Comparison of ENCODE assay signal across 19 cellular contexts in the genomic region with DNA sequence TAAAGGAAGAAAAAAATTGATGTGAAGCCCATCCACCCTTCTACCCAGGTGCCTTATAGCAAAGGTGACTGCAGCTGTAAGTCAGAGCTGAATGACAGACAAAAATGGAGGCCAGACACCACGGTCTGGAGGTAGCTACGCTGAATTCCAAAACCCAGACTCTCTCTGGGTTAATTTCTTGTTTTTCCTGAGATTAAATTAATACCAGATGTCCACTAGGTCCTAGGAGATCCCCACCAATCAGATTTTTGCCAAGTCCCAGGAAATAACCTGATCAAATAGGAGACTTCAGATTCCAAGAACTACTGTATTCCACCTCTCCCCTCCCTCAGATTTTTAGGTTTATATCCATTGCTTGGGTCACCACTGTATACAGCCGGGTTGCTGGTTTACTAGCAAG. TPM values are rescaled to one million over a fixed set of nuclear protein-coding genes. Genes with fewer than 3 reads are reported as not detected.
DNase-seq lines count a peak whose midpoint lies in the region; ATAC-seq and TF ChIP-seq lines count a peak whose summit lies in the region.
"Had no signal": no experiment of that assay in that cellular context is flagged by ENCODE, and none has a peak within 500 bp of the region (broad histone marks: within the 10 kb centered on the region; RNA-seq: fewer than 3 reads in every experiment).

No MANE protein-coding gene starts in this region.

- H3K36me3 ChIP-seq in mesendoderm (ENCODE audit: control insufficient read depth, insufficient read depth, low read length): peaks cover 6% of the 10 kb centered on the region

- no peak overlapping the region for H3K56ac ChIP-seq in mesendoderm (ENCODE audit: low read length)

- intact Hi-C loops in dendritic cell treated with granulocyte-macrophage colony-stimulating factor and Interleukin-4, amounts not matched to agents 40 ng/mL and 50 ng/mL, for 4 days (cut with micrococcal nuclease): no loop called here

- DNase-seq in AG08395 (ENCODE audit: low spot score): peak; percentile 53
- peak; percentile 64 for DNase-seq in GM03348 (ENCODE audit: low spot score)
- no peak for DNase-seq in mesothelial cell of epicardium (ENCODE audit: low spot score in 2 of 2, unreplicated experiment in 2 of 2)
- no peak for DNase-seq in activated naive CD4-positive, alpha-beta T cell treated with anti-CD3 and anti-CD28 coated beads, Interleukin-2, amount 50 U/mL, for 72 hours (ENCODE audit: low spot score in 2 of 2)
- DNase-seq in mesendoderm: no peak
- no peak for DNase-seq in AG08396 (ENCODE audit: low spot score)
- DNase-seq in HCEC 1CT: no peak
- DNase-seq: AML-193; CD4-positive, alpha-beta memory T cell; DND-41; GF-D8; GM23248; Karpas-422; NCI-H187 treated with DMSO at 0.1 percent for 48 hours; NCI-H510A; RPMI8226 had no signal

- no peaks in the 10 kb centered on the region for H3K9me3 Mint-ChIP-seq in dendritic cell treated with granulocyte-macrophage colony-stimulating factor and Interleukin-4, amounts not matched to agents 40 ng/mL and 50 ng/mL, for 4 days
- H3K9me3 Mint-ChIP-seq in mesothelial cell of epicardium: no peaks in the 10 kb centered on the region
- H3K9me3 Mint-ChIP-seq in activated naive CD4-positive, alpha-beta T cell treated with anti-CD3 and anti-CD28 coated beads, Interleukin-2, amount 50 U/mL, for 72 hours: no peaks in the 10 kb centered on the region
- H3K9me3 Mint-ChIP-seq: CD4-positive, alpha-beta memory T cell had no signal

- no peak overlapping the region for H2BK15ac ChIP-seq in mesendoderm (replicated peaks; ENCODE audit: low read depth)

- H3K4me1 ChIP-seq in mesendoderm (ENCODE audit: control insufficient read depth, low read depth, low read length): no peaks in the 10 kb centered on the region

- no peak overlapping the region for H3K23ac ChIP-seq in mesendoderm (ENCODE audit: low read length)

- no peaks in the 10 kb centered on the region for H3K79me1 ChIP-seq in mesendoderm (ENCODE audit: low read length)

- H3K4me3 ChIP-seq in mesendoderm (ENCODE audit: low read length): no peak overlapping the region
- H3K4me3 ChIP-seq: GM23248 had no signal

- peaks cover 85% of the 10 kb centered on the region for H3K36me3 Mint-ChIP-seq in dendritic cell treated with granulocyte-macrophage colony-stimulating factor and Interleukin-4, amounts not matched to agents 40 ng/mL and 50 ng/mL, for 4 days (ENCODE audit: low read depth)
- H3K36me3 Mint-ChIP-seq in mesothelial cell of epicardium: peaks cover 41% of the 10 kb centered on the region
- peaks cover 0 to 5% of the 10 kb centered on the region in 2 donors for H3K36me3 Mint-ChIP-seq in activated naive CD4-positive, alpha-beta T cell treated with anti-CD3 and anti-CD28 coated beads, Interleukin-2, amount 50 U/mL, for 72 hours

- H2BK120ac ChIP-seq in mesendoderm (ENCODE audit: low read depth, low read length): no peak overlapping the region

- no peak for ATAC-seq in activated naive CD4-positive, alpha-beta T cell treated with anti-CD3 and anti-CD28 coated beads, Interleukin-2, amount 50 U/mL, for 72 hours

- no peaks in the 10 kb centered on the region for H3K79me2 ChIP-seq in mesendoderm (ENCODE audit: control insufficient read depth, insufficient read depth, low read length)

- H4K5ac ChIP-seq in mesendoderm (ENCODE audit: low read length): no peak overlapping the region

- H2BK5ac ChIP-seq in mesendoderm (ENCODE audit: low read length): no peak overlapping the region

- H3K9ac ChIP-seq in mesendoderm (ENCODE audit: low read length): no peak overlapping the region
- H3K9ac ChIP-seq: GM23248 had no signal

- no peak for TF ChIP-seq CTCF in mesothelial cell of epicardium (IDR thresholded peaks at IDR 0.05; ENCODE audit: unreplicated experiment)

- no peak overlapping the region for H3K4ac ChIP-seq in mesendoderm (ENCODE audit: low read depth, low read length)

- H3K27ac Mint-ChIP-seq in dendritic cell treated with granulocyte-macrophage colony-stimulating factor and Interleukin-4, amounts not matched to agents 40 ng/mL and 50 ng/mL, for 4 days: peak overlapping the region; percentile 44
- peak overlapping the region; percentile 51 for H3K27ac Mint-ChIP-seq in mesothelial cell of epicardium
- no peak overlapping the region for H3K27ac Mint-ChIP-seq in activated naive CD4-positive, alpha-beta T cell treated with anti-CD3 and anti-CD28 coated beads, Interleukin-2, amount 50 U/mL, for 72 hours

- no peak overlapping the region for H2AK5ac ChIP-seq in mesendoderm (ENCODE audit: low read length)

- no peak overlapping the region for H3K4me2 ChIP-seq in mesendoderm (ENCODE audit: low read length)

- peaks cover 11% of the 10 kb centered on the region for H3K4me1 Mint-ChIP-seq in dendritic cell treated with granulocyte-macrophage colony-stimulating factor and Interleukin-4, amounts not matched to agents 40 ng/mL and 50 ng/mL, for 4 days (ENCODE audit: low read depth)
- H3K4me1 Mint-ChIP-seq in mesothelial cell of epicardium: no peaks in the 10 kb centered on the region

- no peaks in the 10 kb centered on the region for H3K27me3 Mint-ChIP-seq in dendritic cell treated with granulocyte-macrophage colony-stimulating factor and Interleukin-4, amounts not matched to agents 40 ng/mL and 50 ng/mL, for 4 days
- H3K27me3 Mint-ChIP-seq in mesothelial cell of epicardium (ENCODE audit: low read depth): no peaks in the 10 kb centered on the region
- H3K27me3 Mint-ChIP-seq: CD4-positive, alpha-beta memory T cell had no signal

- H3K27ac ChIP-seq in mesendoderm (ENCODE audit: low read depth, low read length): no peak overlapping the region
- H3K27ac ChIP-seq: GM23248 had no signal

- no CpG with 5 or more reads among the region's 3 CpGs for WGBS in mesendoderm (ENCODE audit: extremely low coverage, insufficient coverage, low lambda C conversion rate)

- no peak overlapping the region for H3K4me3 Mint-ChIP-seq in dendritic cell treated with granulocyte-macrophage colony-stimulating factor and Interleukin-4, amounts not matched to agents 40 ng/mL and 50 ng/mL, for 4 days
- no peak overlapping the region for H3K4me3 Mint-ChIP-seq in mesothelial cell of epicardium
- H3K4me3 Mint-ChIP-seq: CD4-positive, alpha-beta memory T cell had no signal

- H4K8ac ChIP-seq in mesendoderm (ENCODE audit: low read depth, low read length): no peak overlapping the region

- no peak overlapping the region for H3K18ac ChIP-seq in mesendoderm (ENCODE audit: low read length)

- H3K27me3 ChIP-seq in mesendoderm (ENCODE audit: insufficient read depth, low read length, poor library complexity): no peaks in the 10 kb centered on the region

RNA-seq across cellular contexts. Expression of gene ABCC5, which starts 33.3 kb away (rescaled TPM):
- total RNA-seq in mesothelial cell of epicardium: 60.4 to 63.4 TPM (median 62.3 TPM) in 3 replicates
- total RNA-seq in activated naive CD4-positive, alpha-beta T cell treated with anti-CD3 and anti-CD28 coated beads, Interleukin-2, amount 50 U/mL, for 72 hours: 10 to 100 TPM in 1 of 2 donors, 1 to 10 TPM in 1; 9.1 to 22.4 TPM
- 19.8 TPM for polyA plus RNA-seq in mesendoderm (2013, experiment 1 of 2)
- 19.6 TPM for polyA plus RNA-seq in mesendoderm (2013, experiment 2 of 2)

RNA-seq across cellular contexts. Expression of gene HTR3D, which starts 47.2 kb away (rescaled TPM):
- not detected in 3 replicates for total RNA-seq in mesothelial cell of epicardium
- not detected for total RNA-seq in activated naive CD4-positive, alpha-beta T cell treated with anti-CD3 and anti-CD28 coated beads, Interleukin-2, amount 50 U/mL, for 72 hours
- not detected for polyA plus RNA-seq in mesendoderm (2013, experiment 1 of 2)
- not detected for polyA plus RNA-seq in mesendoderm (2013, experiment 2 of 2)
- total RNA-seq: A172; CD4-positive, alpha-beta memory T cell; GM23248; OCI-LY7 had no signal
- polyA plus RNA-seq: CD4-positive, alpha-beta memory T cell; GM23248 had no signal

Comparison
In these comparisons a context has a peak if more than half of its experiments do, and no peak if none do; other contexts are left out.
1. DNase-seq: peak in AG08395 (single experiment) and GM03348 (single experiment); none in mesothelial cell of epicardium (0 of 2), activated naive CD4-positive, alpha-beta T cell treated with anti-CD3 and anti-CD28 coated beads, Interleukin-2, amount 50 U/mL, for 72 hours (0 of 2), mesendoderm (single experiment), AG08396 (single experiment) and HCEC 1CT (single experiment).
2. H3K27ac Mint-ChIP-seq: peak in dendritic cell treated with granulocyte-macrophage colony-stimulating factor and Interleukin-4, amounts not matched to agents 40 ng/mL and 50 ng/mL, for 4 days (single experiment) and mesothelial cell of epicardium (single experiment); none in activated naive CD4-positive, alpha-beta T cell treated with anti-CD3 and anti-CD28 coated beads, Interleukin-2, amount 50 U/mL, for 72 hours (0 of 2).